ENCODE assay signal across 1 cellular context in genomic region chr20:50292324-50293243, GRCh38.
A peak's percentile ranks its signal among the peaks of the same experiment; 100 is the strongest.
TF ChIP-seq lines count a peak whose summit lies in the region.

No MANE protein-coding gene starts in this region.

TF ChIP-seq in HepG2, 621 proteins besides CTCF, POLR2A, EP300 and RAD21 (continued from another document and continues in another):
- no peak for TF ChIP-seq ZBTB40 (IDR thresholded peaks at IDR 0.05)
- peak; percentile 88 for TF ChIP-seq ZBTB40 (CRISPR knock-in tag; IDR thresholded peaks at IDR 0.05)
- TF ChIP-seq DBP (CRISPR knock-in tag; IDR thresholded peaks at IDR 0.05; ENCODE audit: not compliant biosample characterization): no peak
- peak; percentile 96 for TF ChIP-seq ZNF609 (CRISPR knock-in tag; IDR thresholded peaks at IDR 0.05; ENCODE audit: borderline replicate concordance)
- TF ChIP-seq ESRRA (CRISPR knock-in tag; IDR thresholded peaks at IDR 0.05; ENCODE audit: low read depth): peak; percentile 91
- peak; percentile 88; the same call in 1 of the 2 replicates for TF ChIP-seq ZNF274 (CRISPR knock-in tag; IDR thresholded peaks at IDR 0.05)
- TF ChIP-seq ZNF34 (CRISPR knock-in tag; IDR thresholded peaks at IDR 0.05; ENCODE audit: borderline replicate concordance): peak; percentile 100
- no peak for TF ChIP-seq THAP8 (CRISPR knock-in tag; IDR thresholded peaks at IDR 0.05; ENCODE audit: borderline replicate concordance)
- peak; percentile 100 for TF ChIP-seq ZNF350 (CRISPR knock-in tag; IDR thresholded peaks at IDR 0.05; ENCODE audit: borderline replicate concordance, low read depth)
- TF ChIP-seq ETS1 (CRISPR knock-in tag; IDR thresholded peaks at IDR 0.05): peak; percentile 92; the same call in 1 of the 2 replicates
- peak; percentile 100 for TF ChIP-seq KLF6 (CRISPR knock-in tag; IDR thresholded peaks at IDR 0.05)
- TF ChIP-seq YEATS2 (CRISPR knock-in tag; IDR thresholded peaks at IDR 0.05; ENCODE audit: borderline replicate concordance): peak; percentile 93; the same call in 1 of the 2 replicates
- peak; percentile 94 for TF ChIP-seq MYC (CRISPR knock-in tag; IDR thresholded peaks at IDR 0.05; ENCODE audit: borderline replicate concordance)
- peak; percentile 95 for TF ChIP-seq ZMYM3 (CRISPR knock-in tag; IDR thresholded peaks at IDR 0.05)
- TF ChIP-seq ZHX2 (IDR thresholded peaks at IDR 0.05; ENCODE audit: low read depth): peak; percentile 74; the same call in 1 of the 2 replicates
- peak; percentile 88; the same call in 1 of the 2 replicates for TF ChIP-seq ZHX2 (CRISPR knock-in tag; IDR thresholded peaks at IDR 0.05; ENCODE audit: borderline replicate concordance)
- TF ChIP-seq ZNF761 (CRISPR knock-in tag; conservative IDR thresholded peaks at IDR 0.05): peak; percentile 97
- TF ChIP-seq ZBTB7B (CRISPR knock-in tag; IDR thresholded peaks at IDR 0.05): peak; percentile 100
- no peak for TF ChIP-seq PCBP2 (optimal IDR thresholded peaks at IDR 0.05; ENCODE audit: low read depth, low read length, poor library complexity, severe bottlenecking)
- peak; percentile 100 for TF ChIP-seq ZNF768 (CRISPR knock-in tag; IDR thresholded peaks at IDR 0.05)
- peak; percentile 99 for TF ChIP-seq ZNF816 (CRISPR knock-in tag; IDR thresholded peaks at IDR 0.05; ENCODE audit: borderline replicate concordance)
- TF ChIP-seq GATAD1 (CRISPR knock-in tag; IDR thresholded peaks at IDR 0.05): peak; percentile 84
- peak; percentile 96 for TF ChIP-seq ZNF335 (CRISPR knock-in tag; IDR thresholded peaks at IDR 0.05)
- peak; percentile 100 for TF ChIP-seq CHD4 (IDR thresholded peaks at IDR 0.05; ENCODE audit: borderline replicate concordance, low read length)
- no peak for TF ChIP-seq MTERF4 (CRISPR knock-in tag; IDR thresholded peaks at IDR 0.05)
- TF ChIP-seq SRSF9 (IDR thresholded peaks at IDR 0.05; ENCODE audit: borderline replicate concordance, insufficient read depth, low read depth, low read length, poor library complexity, severe bottlenecking): no peak
- peak; percentile 69 for TF ChIP-seq U2AF1 (optimal IDR thresholded peaks at IDR 0.05; ENCODE audit: low read depth, low read length)
- TF ChIP-seq GABPB1 (CRISPR knock-in tag; IDR thresholded peaks at IDR 0.05): peak; percentile 95
- peak; percentile 89 for TF ChIP-seq BRD4 (CRISPR knock-in tag; IDR thresholded peaks at IDR 0.05)
- no peak for TF ChIP-seq POLR2AphosphoS2 (IDR thresholded peaks at IDR 0.05; ENCODE audit: low read depth, low read length)
- TF ChIP-seq SAP130 (CRISPR knock-in tag; IDR thresholded peaks at IDR 0.05; ENCODE audit: low read depth): peak; percentile 99
